1 cellular context compared by ENCODE assay signal in genomic region chr14:24196071-24197061, GRCh38.
TF ChIP-seq lines count a peak whose summit lies in the region.

No MANE protein-coding gene starts in this region.

TF ChIP-seq in K562, 482 proteins besides CTCF, POLR2A, EP300 and RAD21:
- TF ChIP-seq TRIM24 (IDR thresholded peaks at IDR 0.05): no peak
- TF ChIP-seq HNRNPLL (IDR thresholded peaks at IDR 0.05; ENCODE audit: low read depth, low read length, poor library complexity, severe bottlenecking): peak; percentile 9
- peak; percentile 69; the same call in 1 of the 2 replicates for TF ChIP-seq SPI1 (IDR thresholded peaks at IDR 0.05; ENCODE audit: borderline replicate concordance, low read depth, low read length)
- TF ChIP-seq NCOR1 (IDR thresholded peaks at IDR 0.05): no peak
- no peak for TF ChIP-seq KDM4B (IDR thresholded peaks at IDR 0.05; ENCODE audit: borderline replicate concordance in 2 of 2, low read depth in 1 of 2)
- no peak for TF ChIP-seq ZNF551 (CRISPR knock-in tag; IDR thresholded peaks at IDR 0.05)
- no peak for TF ChIP-seq PKNOX1 (IDR thresholded peaks at IDR 0.05)
- no peak for TF ChIP-seq E2F3 (CRISPR knock-in tag; IDR thresholded peaks at IDR 0.05)
- TF ChIP-seq FOXK2 (conservative IDR thresholded peaks at IDR 0.05 in 1 of 2, IDR thresholded peaks at IDR 0.05 in 1 of 2; ENCODE audit: low read depth in 2 of 2): no peak
- no peak for TF ChIP-seq HMG20B (CRISPR knock-in tag; IDR thresholded peaks at IDR 0.05)
- TF ChIP-seq ZNF655 (CRISPR knock-in tag; IDR thresholded peaks at IDR 0.05): no peak
- 0 out of 4 replicates have a peak, but pooled peaks of 1 of the 2 experiments have one; percentile 22 for TF ChIP-seq HDAC1 (IDR thresholded peaks at IDR 0.05)
- TF ChIP-seq NCOA6 (IDR thresholded peaks at IDR 0.05): peak; percentile 74; the same call in 1 of the 2 replicates
- peak; percentile 44 for TF ChIP-seq NFIC (IDR thresholded peaks at IDR 0.05)
- no peak for TF ChIP-seq FOXJ2 (tag; IDR thresholded peaks at IDR 0.05)
- TF ChIP-seq FUS (optimal IDR thresholded peaks at IDR 0.05; ENCODE audit: low read depth, low read length): no peak
